ENCODE assay signal across 24 cellular contexts in genomic region chr10:32140403-32140802, GRCh38.
A peak's percentile ranks its signal among the peaks of the same experiment; 100 is the strongest.
DNase-seq lines count a peak whose midpoint lies in the region; ATAC-seq and TF ChIP-seq lines count a peak whose summit lies in the region.
"Had no signal": no experiment of that assay in that cellular context is flagged by ENCODE, and none has a peak within 500 bp of the region (broad histone marks: within the 10 kb centered on the region; RNA-seq: fewer than 3 reads in every experiment).

No MANE protein-coding gene starts in this region.

- H3K4me3 ChIP-seq in esophagus squamous epithelium (no peak overlapping the region), gastrocnemius medialis (no peak overlapping the region)
- H3K4me3 ChIP-seq: adrenal gland, K562 had no signal

- TF ChIP-seq POLR2A in esophagus squamous epithelium (IDR thresholded peaks at IDR 0.05) (no peak), gastrocnemius medialis (IDR thresholded peaks at IDR 0.05) (no peak)

- ATAC-seq in gastrocnemius medialis (no peak), GM19395 (IDR thresholded peaks at IDR 0.05; ENCODE audit: unreplicated experiment) (no peak)
- no peak for ATAC-seq in activated T-helper 17 cell treated with anti-CD3 and anti-CD28 coated beads, Interleukin-2, amount 50 U/mL, for 72 hours (replicated peaks)
- ATAC-seq: activated T-cell treated with anti-CD3 and anti-CD28 coated beads, Interleukin-2, amount 50 U/mL, for 4 hours had no signal

- H3K56ac ChIP-seq in H9 (ENCODE audit: insufficient read length, low read depth, low read length), result no peak overlapping the region

- no peak for DNase-seq in H9
- peak; percentile 56 for DNase-seq in NCI-H226
- no peak for DNase-seq in esophagus squamous epithelium (lab: John Stamatoyannopoulos, UW)
- no peak for DNase-seq in gastrocnemius medialis
- DNase-seq in NCI-H2081 (lab: John Stamatoyannopoulos, UW), result no peak
- DNase-seq in ecto neural progenitor cell (ENCODE audit: low spot score), result no peak
- DNase-seq: activated CD4-positive, alpha-beta T cell treated with anti-CD3 and anti-CD28 coated beads for 4 hours; activated naive CD4-positive, alpha-beta T cell; activated T-cell treated with anti-CD3 and anti-CD28 coated beads, Interleukin-2, amount 50 U/mL, for 4 hours; CD4-positive, alpha-beta memory T cell; cortex of kidney; DMS 273 treated with DMSO at 0.1 percent for 48 hours; midbrain; MM.1S; NCI-H146; NCI-H526 had no signal

- no peak overlapping the region for H3K14ac ChIP-seq in H9 (ENCODE audit: insufficient read depth, low read length)

- no peak overlapping the region for H3K4me2 ChIP-seq in H9 (ENCODE audit: insufficient read depth, insufficient read length, low read length)

- H3K9me3 ChIP-seq in H9 (ENCODE audit: control insufficient read depth, low read depth, low read length) (no peaks in the 10 kb centered on the region), esophagus squamous epithelium (no peaks in the 10 kb centered on the region), gastrocnemius medialis (no peaks in the 10 kb centered on the region)
- H3K9me3 ChIP-seq: adrenal gland had no signal

- H4K20me1 ChIP-seq in H9 (ENCODE audit: control insufficient read depth, insufficient read depth, insufficient read length), result no peaks in the 10 kb centered on the region

- H3K79me2 ChIP-seq in H9 (ENCODE audit: insufficient read depth, low read length), result no peaks in the 10 kb centered on the region

- H3T11ph ChIP-seq in H9 (ENCODE audit: low read length), result no peak overlapping the region

- no peak overlapping the region for H2AK5ac ChIP-seq in H9 (ENCODE audit: insufficient read length, low read length)

- intact Hi-C loops in esophagus squamous epithelium (cut with DNase I) (no loop called here), gastrocnemius medialis (cut with DNase I; ENCODE audit: low total_unique reads) (no loop called here)

- H4K5ac ChIP-seq in H9 (ENCODE audit: insufficient read length, low read depth, low read length), result no peak overlapping the region

- no peak overlapping the region for H2BK15ac ChIP-seq in H9 (ENCODE audit: low read depth, low read length)

- no peak overlapping the region for H2BK12ac ChIP-seq in H9 (ENCODE audit: insufficient read length, low read depth, low read length)

- no peak overlapping the region for H3K9ac ChIP-seq in H9 (ENCODE audit: extremely low read depth, insufficient read length, low read length)

- H4K91ac ChIP-seq in H9 (ENCODE audit: insufficient read length, low read depth, low read length), result no peak overlapping the region

- H3K4me1 ChIP-seq in H9 (ENCODE audit: insufficient read depth, low read length) (peaks cover 8% of the 10 kb centered on the region), esophagus squamous epithelium (peaks cover 11 to 62% (median 22%) of the 10 kb centered on the region in 3 donors), gastrocnemius medialis (peaks cover 0 to 4% of the 10 kb centered on the region in 2 donors)

- no peak for TF ChIP-seq CTCF in H9 (conservative IDR thresholded peaks at IDR 0.05)
- no peak for TF ChIP-seq CTCF in esophagus squamous epithelium (IDR thresholded peaks at IDR 0.05)
- no peak for TF ChIP-seq CTCF in gastrocnemius medialis (IDR thresholded peaks at IDR 0.05 in 4 of 5, conservative IDR thresholded peaks at IDR 0.05 in 1 of 5)

- peak overlapping the region; percentile 51 for H2BK120ac ChIP-seq in H9 (ENCODE audit: low read depth, low read length, poor library complexity, severe bottlenecking)

- H3K4me1 Mint-ChIP-seq in H9, result peaks cover 16% of the 10 kb centered on the region in 2 experiments
- no peaks in the 10 kb centered on the region for H3K4me1 Mint-ChIP-seq in activated T-helper 17 cell treated with anti-CD3 and anti-CD28 coated beads, Interleukin-2, amount 50 U/mL, for 72 hours

- H3K27ac Mint-ChIP-seq in H9, result peak overlapping the region in 1 of 3 experiments; percentile 37; a peak in 2 of 7 replicates
- H3K27ac Mint-ChIP-seq in activated T-helper 17 cell treated with anti-CD3 and anti-CD28 coated beads, Interleukin-2, amount 50 U/mL, for 72 hours, result no peak overlapping the region
- H3K27ac Mint-ChIP-seq: CD4-positive, alpha-beta memory T cell; natural killer cell treated with Interleukin-12 subunit alpha and Interleukin-12 subunit beta and Interleukin-15 and Interleukin-18, amount 100 ng/mL, for 72 hours; stimulated activated naive CD8-positive, alpha-beta T cell treated with anti-CD3 and anti-CD28 coated beads, Interleukin-15, Interleukin-2, amounts not matched to agents 100 ng/mL and 50 ng/mL, for 24 hours; T-helper 1 cell treated with Interleukin-12 subunit alpha and Interleukin-12 subunit beta and Interleukin-4 antibody, amounts not matched to agents 30 μg/mL and 1 μg/mL, for 36 hours; type B pancreatic cell had no signal

- no peak overlapping the region for H3K18ac ChIP-seq in H9 (ENCODE audit: insufficient read length, low read depth, low read length)

- H3K36me3 ChIP-seq in esophagus squamous epithelium (no peaks in the 10 kb centered on the region), gastrocnemius medialis (no peaks in the 10 kb centered on the region)
- H3K36me3 ChIP-seq: adrenal gland had no signal

- H3K27ac ChIP-seq in H9 (ENCODE audit: insufficient read length, low read depth, low read length), result peak overlapping the region; percentile 42
- peak overlapping the region; percentile 44 to 88 (median 78) for H3K27ac ChIP-seq in esophagus squamous epithelium
- peak overlapping the region in 3 of 4 donors; percentile 12 to 58 (median 15) for H3K27ac ChIP-seq in gastrocnemius medialis

- H3K23me2 ChIP-seq in H9 (ENCODE audit: insufficient read length, low read depth, low read length, poor library complexity, severe bottlenecking), result no peaks in the 10 kb centered on the region

- 100% methylated on average over 1 of the region's 4 CpGs for WGBS in H9 (ENCODE audit: extremely low coverage, insufficient read length, low lambda C conversion rate)
- 90 to 93% methylated on average over 4 of the region's 4 CpGs for WGBS in esophagus squamous epithelium, 2 donors

- H2BK20ac ChIP-seq in H9 (ENCODE audit: low read depth, low read length, poor library complexity, severe bottlenecking), result no peak overlapping the region

- no peak overlapping the region for H3K23ac ChIP-seq in H9 (ENCODE audit: insufficient read length, low read depth, low read length)

- H3K4me3 Mint-ChIP-seq in H9, result no peak overlapping the region
- H3K4me3 Mint-ChIP-seq in activated T-helper 17 cell treated with anti-CD3 and anti-CD28 coated beads, Interleukin-2, amount 50 U/mL, for 72 hours, result no peak overlapping the region
- H3K4me3 Mint-ChIP-seq: activated T-cell treated with anti-CD3 and anti-CD28 coated beads, Interleukin-2, amount 50 U/mL, for 4 hours; CD4-positive, alpha-beta memory T cell; natural killer cell treated with Interleukin-12 subunit alpha and Interleukin-12 subunit beta and Interleukin-15 and Interleukin-18, amount 100 ng/mL, for 72 hours; stimulated activated naive CD8-positive, alpha-beta T cell treated with anti-CD3 and anti-CD28 coated beads, Interleukin-15, Interleukin-2, amounts not matched to agents 100 ng/mL and 50 ng/mL, for 24 hours; T-helper 1 cell treated with Interleukin-12 subunit alpha and Interleukin-12 subunit beta and Interleukin-4 antibody, amounts not matched to agents 30 μg/mL and 1 μg/mL, for 36 hours; type B pancreatic cell had no signal

- peaks cover 0 to 4% (median 0%) of the 10 kb centered on the region in 3 experiments; a peak in 2 of 7 replicates for H3K36me3 Mint-ChIP-seq in H9 (ENCODE audit: insufficient read depth in 1 of 3, low read depth in 3 of 3)
- H3K36me3 Mint-ChIP-seq in activated T-helper 17 cell treated with anti-CD3 and anti-CD28 coated beads, Interleukin-2, amount 50 U/mL, for 72 hours (ENCODE audit: low read depth), result no peaks in the 10 kb centered on the region
- H3K36me3 Mint-ChIP-seq: CD4-positive, alpha-beta memory T cell; natural killer cell treated with Interleukin-12 subunit alpha and Interleukin-12 subunit beta and Interleukin-15 and Interleukin-18, amount 100 ng/mL, for 72 hours; type B pancreatic cell had no signal

- H3K27me3 ChIP-seq in H9 (ENCODE audit: insufficient read depth, low read length) (no peaks in the 10 kb centered on the region), esophagus squamous epithelium (no peaks in the 10 kb centered on the region), gastrocnemius medialis (no peaks in the 10 kb centered on the region)
- H3K27me3 ChIP-seq: adrenal gland had no signal

- peaks cover 0 to 4% of the 10 kb centered on the region in 2 experiments; a peak in 2 of 5 replicates for H3K9me3 Mint-ChIP-seq in H9
- H3K9me3 Mint-ChIP-seq in activated T-helper 17 cell treated with anti-CD3 and anti-CD28 coated beads, Interleukin-2, amount 50 U/mL, for 72 hours, result no peaks in the 10 kb centered on the region
- H3K9me3 Mint-ChIP-seq: activated T-cell treated with anti-CD3 and anti-CD28 coated beads, Interleukin-2, amount 50 U/mL, for 4 hours; CD4-positive, alpha-beta memory T cell; natural killer cell treated with Interleukin-12 subunit alpha and Interleukin-12 subunit beta and Interleukin-15 and Interleukin-18, amount 100 ng/mL, for 72 hours; stimulated activated naive CD8-positive, alpha-beta T cell treated with anti-CD3 and anti-CD28 coated beads, Interleukin-15, Interleukin-2, amounts not matched to agents 100 ng/mL and 50 ng/mL, for 24 hours; T-helper 1 cell treated with Interleukin-12 subunit alpha and Interleukin-12 subunit beta and Interleukin-4 antibody, amounts not matched to agents 30 μg/mL and 1 μg/mL, for 36 hours; type B pancreatic cell had no signal

- no peak overlapping the region for H2BK5ac ChIP-seq in H9 (ENCODE audit: insufficient read length, low read length)

- no peak overlapping the region for H2AFZ ChIP-seq in H9 (ENCODE audit: low read length)

- H3K27me3 Mint-ChIP-seq in H9 (ENCODE audit: low read depth), result no peaks in the 10 kb centered on the region
- no peaks in the 10 kb centered on the region for H3K27me3 Mint-ChIP-seq in activated T-helper 17 cell treated with anti-CD3 and anti-CD28 coated beads, Interleukin-2, amount 50 U/mL, for 72 hours
- H3K27me3 Mint-ChIP-seq: CD4-positive, alpha-beta memory T cell; natural killer cell treated with Interleukin-12 subunit alpha and Interleukin-12 subunit beta and Interleukin-15 and Interleukin-18, amount 100 ng/mL, for 72 hours; stimulated activated naive CD8-positive, alpha-beta T cell treated with anti-CD3 and anti-CD28 coated beads, Interleukin-15, Interleukin-2, amounts not matched to agents 100 ng/mL and 50 ng/mL, for 24 hours; type B pancreatic cell had no signal

- in situ Hi-C loops in gastrocnemius medialis (cut with MboI; ENCODE audit: low sequenced_read_pairs in 4 of 4), result no loop called here

- H3K4ac ChIP-seq in H9 (ENCODE audit: low read depth, low read length), result no peak overlapping the region

- H4K8ac ChIP-seq in H9 (replicated peaks; ENCODE audit: insufficient read length, low read depth, low read length), result no peak overlapping the region

- no peaks in the 10 kb centered on the region for H3K79me1 ChIP-seq in H9 (ENCODE audit: insufficient read depth, low read depth, low read length, poor library complexity, severe bottlenecking)

Comparison
In these comparisons a context has a peak if more than half of its experiments do, and no peak if none do; other contexts are left out.
1. H3K27ac ChIP-seq: peak in every context shown above with its lines; median percentile 78 in esophagus squamous epithelium; 42 in H9; 15 in gastrocnemius medialis.